Comparison of ENCODE assay signal across 8 cellular contexts in genomic region chr2:113979172-113980128, GRCh38.
A peak's percentile ranks its signal among the peaks of the same experiment; 100 is the strongest.
DNase-seq lines count a peak whose midpoint lies in the region; ATAC-seq, FAIRE-seq and TF ChIP-seq lines count a peak whose summit lies in the region.

No MANE protein-coding gene starts in this region.

- H3K79me2 ChIP-seq in osteoblast (ENCODE audit: insufficient read depth, low read length): no peaks in the 10 kb centered on the region

- peak in 3 of 4 experiments; percentile 11 to 24 (median 23) for ATAC-seq in T-cell (replicated peaks in 1 of 4)
- ATAC-seq in GM18861 (IDR thresholded peaks at IDR 0.05; ENCODE audit: unreplicated experiment): no peak

- intact Hi-C loops in CD14-positive monocyte (cut with micrococcal nuclease): no loop called here

- DNase-seq in CD14-positive monocyte (ENCODE audit: low spot score) (no peak), T-cell (peak in 32 of 34 experiments; percentile 3 to 64 (median 32)), brain microvascular endothelial cell (no peak), osteoblast (ENCODE audit: insufficient read length, low spot score, missing footprints) (no peak), NCI-H2107 (lab: John Stamatoyannopoulos, UW) (no peak), urothelium cell line (ENCODE audit: low spot score) (no peak), putamen (ENCODE audit: low spot score) (no peak)

- H2AFZ ChIP-seq in osteoblast (ENCODE audit: low read length): no peak overlapping the region

- H3K4me1 ChIP-seq in osteoblast (ENCODE audit: insufficient read depth, low read length): peaks cover 29% of the 10 kb centered on the region

- H3K27ac ChIP-seq in brain microvascular endothelial cell (no peak overlapping the region), osteoblast (ENCODE audit: low read depth, low read length) (no peak overlapping the region)

- H3K36me3 Mint-ChIP-seq in CD14-positive monocyte: peaks cover 16 to 32% of the 10 kb centered on the region in 2 donors
- H3K36me3 Mint-ChIP-seq in T-cell: peaks cover 46% of the 10 kb centered on the region

- CTCF ChIA-PET in T-cell (lab: Charles Lee): interaction anchor here in 1 of 2 donors (0.6 kb wide), 1 partner anchor 1749 kb away, joined by 4 read pairs; no protein-coding TSS in a partner anchor

- no peaks in the 10 kb centered on the region for H4K20me1 ChIP-seq in osteoblast (ENCODE audit: insufficient read depth, low read length)

- H3K4me1 Mint-ChIP-seq in CD14-positive monocyte (peaks cover 22% of the 10 kb centered on the region), T-cell (no peaks in the 10 kb centered on the region)

- no peaks in the 10 kb centered on the region for H3K9me3 ChIP-seq in osteoblast (ENCODE audit: low read depth, low read length)

- H3K27ac Mint-ChIP-seq in CD14-positive monocyte (no peak overlapping the region), T-cell (no peak overlapping the region)

- H3K27me3 ChIP-seq in brain microvascular endothelial cell (replicated peaks) (no peaks in the 10 kb centered on the region), osteoblast (ENCODE audit: insufficient read depth, low read length) (no peaks in the 10 kb centered on the region)

- H3K9me3 Mint-ChIP-seq in CD14-positive monocyte (peaks cover 2 to 13% (median 5%) of the 10 kb centered on the region in 7 donors), T-cell (no peaks in the 10 kb centered on the region)

- H3K4me3 Mint-ChIP-seq in CD14-positive monocyte: no peak overlapping the region
- H3K4me3 Mint-ChIP-seq in T-cell: no peak overlapping the region

- no peak overlapping the region for H3K4me2 ChIP-seq in osteoblast (ENCODE audit: insufficient read depth, low read length)

- H3K4me3 ChIP-seq in brain microvascular endothelial cell (ENCODE audit: low read depth, low read length) (no peak overlapping the region), osteoblast (ENCODE audit: insufficient read depth, low read length) (no peak overlapping the region)

- POLR2A ChIA-PET in T-cell (lab: Charles Lee): no interaction called here

- peaks cover 8% of the 10 kb centered on the region for H3K36me3 ChIP-seq in brain microvascular endothelial cell (replicated peaks)
- peaks cover 15% of the 10 kb centered on the region for H3K36me3 ChIP-seq in osteoblast (ENCODE audit: insufficient read depth, low read length)

- TF ChIP-seq CTCF in CD14-positive monocyte (IDR thresholded peaks at IDR 0.05): peak; percentile 79
- peak; percentile 50 for TF ChIP-seq CTCF in brain microvascular endothelial cell (IDR thresholded peaks at IDR 0.05; ENCODE audit: low read depth, low read length, missing control alignments)
- peak; percentile 37 for TF ChIP-seq CTCF in osteoblast (IDR thresholded peaks at IDR 0.05; ENCODE audit: extremely low read depth, low read depth, low read length)

- no peak for FAIRE-seq in urothelium cell line (lab: Jason Lieb, UNC)

- peaks cover 0 to 2% (median 0%) of the 10 kb centered on the region in 3 donors for H3K27me3 Mint-ChIP-seq in CD14-positive monocyte (ENCODE audit: low read depth in 3 of 3)
- no peaks in the 10 kb centered on the region for H3K27me3 Mint-ChIP-seq in T-cell

- in situ Hi-C loops in brain microvascular endothelial cell (cut with HindIII; ENCODE audit: low pct_ligation_motif_present, low sequenced_read_pairs): no loop called here

Comparison
In these comparisons a context has a peak if more than half of its experiments do, and no peak if none do; other contexts are left out.
1. DNase-seq: peak in T-cell (32 of 34); none in CD14-positive monocyte (single experiment), brain microvascular endothelial cell (single experiment), osteoblast (single experiment), NCI-H2107 (single experiment), urothelium cell line (single experiment) and putamen (single experiment).
2. Peak in every context shown above with its lines, with median percentiles within 50 percentile points of each other: CTCF ChIP-seq.